In genomic region chr19:47107201-47107952, GRCh38 we compare ENCODE assay signal across 8 cellular contexts. TPM values are rescaled to one million over a fixed set of nuclear protein-coding genes. Genes with fewer than 3 reads are reported as not detected.
DNase-seq lines count a peak whose midpoint lies in the region; ATAC-seq and TF ChIP-seq lines count a peak whose summit lies in the region.

No MANE protein-coding gene starts in this region.

- H3K36me3 ChIP-seq in DOHH2 (ENCODE audit: control insufficient read depth, low read length) (peaks cover 82% of the 10 kb centered on the region), mucosa of stomach (ENCODE audit: control insufficient read depth, insufficient read depth, low read length) (peaks cover 5% of the 10 kb centered on the region)

- peaks cover 96% of the 10 kb centered on the region for H3K79me2 ChIP-seq in DOHH2 (ENCODE audit: control insufficient read depth, low read length)

- no peaks in the 10 kb centered on the region for H3K9me3 Mint-ChIP-seq in chondrocyte (ENCODE audit: low read depth)

- H3K4me1 Mint-ChIP-seq in chondrocyte (ENCODE audit: low read depth) = peaks cover 56% of the 10 kb centered on the region

- H3K4me2 ChIP-seq in DOHH2 (ENCODE audit: low read length) = peak overlapping the region; percentile 96

- no peak overlapping the region for H3K4me3 Mint-ChIP-seq in chondrocyte (ENCODE audit: unreplicated experiment)

- peak overlapping the region; percentile 86 for H3K27ac ChIP-seq in DOHH2 (ENCODE audit: low read depth, low read length)

- peaks cover 7% of the 10 kb centered on the region; the same call in 1 of the 2 replicates for H4K20me1 ChIP-seq in DOHH2 (ENCODE audit: control insufficient read depth, insufficient read depth, low read depth, low read length)

- H3K4me3 ChIP-seq in DOHH2 (ENCODE audit: low read length) (no peak overlapping the region; the same call in 1 of the 2 replicates), mucosa of stomach (ENCODE audit: low read length) (no peak overlapping the region)

- peak overlapping the region; percentile 98 for H3K27ac Mint-ChIP-seq in chondrocyte (ENCODE audit: unreplicated experiment)

- peak overlapping the region; percentile 42 for H3K9ac ChIP-seq in mucosa of stomach (ENCODE audit: low read length)

- peaks cover 14% of the 10 kb centered on the region for H3K36me3 Mint-ChIP-seq in chondrocyte (ENCODE audit: low read depth)

- H3K9me3 ChIP-seq in DOHH2 (ENCODE audit: control insufficient read depth, insufficient read depth, low read length) (no peaks in the 10 kb centered on the region), mucosa of stomach (ENCODE audit: control insufficient read depth, low read length) (no peaks in the 10 kb centered on the region)

- H3K4me1 ChIP-seq in DOHH2 (ENCODE audit: control insufficient read depth, low read length) = peaks cover 44% of the 10 kb centered on the region
- H3K4me1 ChIP-seq in mucosa of stomach (ENCODE audit: control insufficient read depth, insufficient read depth, low read length) = peaks cover 49% of the 10 kb centered on the region

- TF ChIP-seq CTCF in DOHH2 (IDR thresholded peaks at IDR 0.05; ENCODE audit: low read depth, low read length, poor library complexity, severe bottlenecking) (no peak), chondrocyte (IDR thresholded peaks at IDR 0.05) (no peak), GM20000 (IDR thresholded peaks at IDR 0.05; ENCODE audit: extremely low read depth, missing control alignments) (no peak)

- DNase-seq in SW480 (ENCODE audit: low spot score) (peak; percentile 55), chondrocyte (ENCODE audit: low spot score) (peak; percentile 10), GM20000 (ENCODE audit: low spot score) (no peak), NCI-H1048 (lab: John Stamatoyannopoulos, UW) (no peak)

- peaks cover 35% of the 10 kb centered on the region for H3F3A ChIP-seq in DOHH2 (ENCODE audit: control insufficient read depth, insufficient read depth)

- no peaks in the 10 kb centered on the region for H3K27me3 Mint-ChIP-seq in chondrocyte (ENCODE audit: low read depth)

- ATAC-seq in GM21515 (IDR thresholded peaks at IDR 0.05; ENCODE audit: unreplicated experiment) (no peak), HG03469 (IDR thresholded peaks at IDR 0.05; ENCODE audit: unreplicated experiment) (no peak)

- no peaks in the 10 kb centered on the region for H3K9me2 ChIP-seq in DOHH2 (replicated peaks; ENCODE audit: control insufficient read depth, low read length)

- H3K27me3 ChIP-seq in DOHH2 (ENCODE audit: control insufficient read depth, low read length) = no peaks in the 10 kb centered on the region
- H3K27me3 ChIP-seq in mucosa of stomach (ENCODE audit: control insufficient read depth, insufficient read depth, low read length) = no peaks in the 10 kb centered on the region

RNA-seq across cellular contexts. Expression of gene ZC3H4, which starts 6.2 kb away (rescaled TPM):
- 43.5 to 54.2 TPM (median 46.2 TPM) in 3 replicates for total RNA-seq in chondrocyte

RNA-seq across cellular contexts. Expression of gene SAE1, which starts 23.3 kb away (rescaled TPM):
- 91.2 to 107 TPM (median 95.7 TPM) in 3 replicates for total RNA-seq in chondrocyte

RNA-seq across cellular contexts. Expression of gene TMEM160, which starts 59.0 kb away (rescaled TPM):
- 35.8 to 37.6 TPM (median 37.3 TPM) in 3 replicates for total RNA-seq in chondrocyte

Comparison
In these comparisons a context has a peak if more than half of its experiments do, and no peak if none do; other contexts are left out.
1. DNase-seq: peak in SW480 (single experiment) and chondrocyte (single experiment); none in GM20000 (single experiment) and NCI-H1048 (single experiment).